Comparison of ENCODE assay signal across 15 cellular contexts in the genomic region with DNA sequence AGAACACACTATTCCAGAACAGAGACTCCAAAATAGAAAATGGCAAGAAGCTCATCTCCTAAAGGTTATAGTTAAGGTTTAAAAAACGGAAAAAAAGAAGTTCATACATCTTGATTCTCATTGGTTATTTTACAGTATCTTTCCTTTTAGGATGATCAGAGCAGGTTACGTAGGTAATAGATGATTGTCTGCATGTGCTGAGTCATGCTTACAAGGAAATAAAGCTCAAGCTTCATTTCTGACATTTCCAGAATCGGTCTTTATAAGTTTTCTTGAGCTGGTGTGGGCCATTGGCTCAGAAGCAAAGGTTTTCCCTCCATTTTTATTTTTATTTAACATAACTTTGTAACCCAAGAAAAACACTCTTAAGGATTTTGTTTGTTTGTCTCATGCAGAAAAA.
DNase-seq lines count a peak whose midpoint lies in the region; ATAC-seq, FAIRE-seq and TF ChIP-seq lines count a peak whose summit lies in the region.
"Had no signal": no experiment of that assay in that cellular context is flagged by ENCODE, and none has a peak within 500 bp of the region (broad histone marks: within the 10 kb centered on the region; RNA-seq: fewer than 3 reads in every experiment).

No MANE protein-coding gene starts in this region.

- no peaks in the 10 kb centered on the region; the same call in 2 of the 3 replicates for H3K9me3 ChIP-seq in A549
- H3K9me3 ChIP-seq in iPS-18a (ENCODE audit: control insufficient read depth, low read depth, low read length) = peaks cover 1% of the 10 kb centered on the region
- H3K9me3 ChIP-seq in Peyer's patch = peaks cover 0 to 2% (median 0%) of the 10 kb centered on the region in 4 donors
- H3K9me3 ChIP-seq: BE2C had no signal

- no peaks in the 10 kb centered on the region for H3F3A ChIP-seq in GM23338 (replicated peaks; ENCODE audit: low read depth)

- H3K36me3 Mint-ChIP-seq in GM23338 (ENCODE audit: low read depth) = no peaks in the 10 kb centered on the region
- no peaks in the 10 kb centered on the region; the same call in none of the 2 replicates for H3K36me3 Mint-ChIP-seq in WTC11
- H3K36me3 Mint-ChIP-seq: CD4-positive, alpha-beta memory T cell had no signal

- peak in 1 of 2 experiments; percentile 36 for DNase-seq in A549 (ENCODE audit: low read depth in 1 of 2, low spot score in 1 of 2)
- DNase-seq in GM23338 (ENCODE audit: low spot score) = no peak
- DNase-seq in WTC11 (ENCODE audit: low spot score) = no peak
- DNase-seq in stimulated activated CD4-positive, alpha-beta T cell treated with anti-CD3 and anti-CD28 coated beads, Interleukin-2, amount 100 ng/mL, for 48 hours = no peak
- no peak for DNase-seq in SKM-1 (lab: John Stamatoyannopoulos, UW; ENCODE audit: unreplicated experiment)
- no peak for DNase-seq in Peyer's patch
- DNase-seq: BE2C; CD4-positive, alpha-beta memory T cell; DMS153; GF-D8 had no signal

- ATAC-seq in A549 (no peak), GM23338 (no peak), WTC11 (no peak)

- no peak for FAIRE-seq in A549 (lab: Jason Lieb, UNC)
- FAIRE-seq: A204.1, D721Med, GM19239 had no signal

- no peak for TF ChIP-seq CTCF in A549 (IDR thresholded peaks at IDR 0.05)
- TF ChIP-seq CTCF in GM23338 (conservative IDR thresholded peaks at IDR 0.05; ENCODE audit: low read depth in 2 of 2) = no peak
- no peak for TF ChIP-seq CTCF in WTC11 (IDR thresholded peaks at IDR 0.05)
- TF ChIP-seq CTCF in Peyer's patch (IDR thresholded peaks at IDR 0.05) = no peak

- H4K20me1 ChIP-seq in GM23338 (replicated peaks; ENCODE audit: insufficient read depth) = no peaks in the 10 kb centered on the region

- H3K27ac Mint-ChIP-seq in GM23338 (peak overlapping the region; percentile 75), WTC11 (peak overlapping the region; percentile 43; the same call in 1 of the 2 replicates)
- H3K27ac Mint-ChIP-seq: CD4-positive, alpha-beta memory T cell had no signal

- no peaks in the 10 kb centered on the region for H3K27me3 ChIP-seq in GM23338 (ENCODE audit: insufficient read depth)
- no peaks in the 10 kb centered on the region for H3K27me3 ChIP-seq in iPS-18a (ENCODE audit: control insufficient read depth, insufficient read depth, low read length)
- no peaks in the 10 kb centered on the region for H3K27me3 ChIP-seq in Peyer's patch
- H3K27me3 ChIP-seq: BE2C had no signal

- TF ChIP-seq RAD21 in A549 (conservative IDR thresholded peaks at IDR 0.05 in 1 of 2, IDR thresholded peaks at IDR 0.05 in 1 of 2) = no peak

- H3K4me2 ChIP-seq in A549 (no peak overlapping the region), GM23338 (no peak overlapping the region)

- 18% methylated on average over 3 of the region's 3 CpGs for WGBS in A549 (ENCODE audit: missing lambda C conversion rate)

- H3K4me1 Mint-ChIP-seq in GM23338 = peaks cover 35% of the 10 kb centered on the region
- peaks cover 50% of the 10 kb centered on the region for H3K4me1 Mint-ChIP-seq in WTC11
- H3K4me1 Mint-ChIP-seq: CD4-positive, alpha-beta memory T cell had no signal

- no peak overlapping the region for H2AFZ ChIP-seq in GM23338

- H3K4me3 ChIP-seq in A549 (no peak overlapping the region), GM23338 (no peak overlapping the region), iPS-18a (ENCODE audit: low read length) (no peak overlapping the region), Peyer's patch (no peak overlapping the region)

- TF ChIP-seq POLR2A in A549 (IDR thresholded peaks at IDR 0.05; ENCODE audit: low read length) (no peak), Peyer's patch (IDR thresholded peaks at IDR 0.05) (no peak)

- H3K27ac ChIP-seq in A549 (no peak overlapping the region), GM23338 (ENCODE audit: low read depth) (no peak overlapping the region), iPS-18a (ENCODE audit: low read length) (peak overlapping the region; percentile 20), Peyer's patch (no peak overlapping the region)
- H3K27ac ChIP-seq: C4-2B had no signal

- no peak overlapping the region for H3K4me3 Mint-ChIP-seq in GM23338
- no peak overlapping the region for H3K4me3 Mint-ChIP-seq in WTC11
- H3K4me3 Mint-ChIP-seq: CD4-positive, alpha-beta memory T cell had no signal

- no peak overlapping the region for H3K9ac ChIP-seq in iPS-18a (ENCODE audit: low read length)

- H3K4me1 ChIP-seq in A549 (no peaks in the 10 kb centered on the region), GM23338 (ENCODE audit: insufficient read depth) (peaks cover 34% of the 10 kb centered on the region), iPS-18a (ENCODE audit: control insufficient read depth, low read depth, low read length) (peaks cover 34% of the 10 kb centered on the region), Peyer's patch (no peaks in the 10 kb centered on the region)
- H3K4me1 ChIP-seq: BE2C had no signal

- CTCF ChIA-PET in A549 (lab: Yijun Ruan, JAX) = no interaction called here
- CTCF ChIA-PET in WTC11 (lab: Charles Lee) = no interaction called here

- H3K27me3 Mint-ChIP-seq in GM23338 (ENCODE audit: insufficient read depth, low read depth, poor library complexity) (peaks cover 2% of the 10 kb centered on the region), WTC11 (ENCODE audit: low read depth) (no peaks in the 10 kb centered on the region; the same call in 1 of the 2 replicates)
- H3K27me3 Mint-ChIP-seq: CD4-positive, alpha-beta memory T cell had no signal

- peaks cover 4% of the 10 kb centered on the region; the same call in 1 of the 3 replicates for H3K9me3 Mint-ChIP-seq in GM23338
- peaks cover 7% of the 10 kb centered on the region for H3K9me3 Mint-ChIP-seq in WTC11

- H3K9me2 ChIP-seq in GM23338 (ENCODE audit: insufficient read depth) = no peaks in the 10 kb centered on the region

- POLR2A ChIA-PET in A549 (lab: Yijun Ruan, JAX) = no interaction called here
- POLR2A ChIA-PET in WTC11 (lab: Charles Lee) = no interaction called here

- no peaks in the 10 kb centered on the region for H3K79me2 ChIP-seq in GM23338 (replicated peaks; ENCODE audit: insufficient read depth)

- TF ChIP-seq EP300 in A549 (IDR thresholded peaks at IDR 0.05) = no peak

- no peaks in the 10 kb centered on the region for H3K36me3 ChIP-seq in GM23338 (ENCODE audit: insufficient read depth)
- H3K36me3 ChIP-seq in iPS-18a (ENCODE audit: control insufficient read depth, low read depth, low read length) = no peaks in the 10 kb centered on the region
- H3K36me3 ChIP-seq in Peyer's patch = no peaks in the 10 kb centered on the region
- H3K36me3 ChIP-seq: BE2C had no signal

TF ChIP-seq in A549, 52 proteins besides CTCF, POLR2A, EP300 and RAD21 (continues in another document):
- TF ChIP-seq, protein P1, sequence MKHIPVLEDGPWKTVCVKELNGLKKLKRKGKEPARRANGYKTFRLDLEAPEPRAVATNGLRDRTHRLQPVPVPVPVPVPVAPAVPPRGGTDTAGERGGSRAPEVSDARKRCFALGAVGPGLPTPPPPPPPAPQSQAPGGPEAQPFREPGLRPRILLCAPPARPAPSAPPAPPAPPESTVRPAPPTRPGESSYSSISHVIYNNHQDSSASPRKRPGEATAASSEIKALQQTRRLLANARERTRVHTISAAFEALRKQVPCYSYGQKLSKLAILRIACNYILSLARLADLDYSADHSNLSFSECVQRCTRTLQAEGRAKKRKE (CRISPR knock-in tag; IDR thresholded peaks at IDR 0.05; ENCODE audit: low read depth) = no peak
- TF ChIP-seq HOXA7 (CRISPR knock-in tag; IDR thresholded peaks at IDR 0.05) = no peak

TF ChIP-seq in WTC11, 78 proteins besides CTCF, POLR2A, EP300 and RAD21 (continues in another document):
- no peak for TF ChIP-seq GRHL2 (CRISPR knock-in tag; IDR thresholded peaks at IDR 0.05; ENCODE audit: insufficient replicate concordance, severe bottlenecking)
- TF ChIP-seq, protein P2, sequence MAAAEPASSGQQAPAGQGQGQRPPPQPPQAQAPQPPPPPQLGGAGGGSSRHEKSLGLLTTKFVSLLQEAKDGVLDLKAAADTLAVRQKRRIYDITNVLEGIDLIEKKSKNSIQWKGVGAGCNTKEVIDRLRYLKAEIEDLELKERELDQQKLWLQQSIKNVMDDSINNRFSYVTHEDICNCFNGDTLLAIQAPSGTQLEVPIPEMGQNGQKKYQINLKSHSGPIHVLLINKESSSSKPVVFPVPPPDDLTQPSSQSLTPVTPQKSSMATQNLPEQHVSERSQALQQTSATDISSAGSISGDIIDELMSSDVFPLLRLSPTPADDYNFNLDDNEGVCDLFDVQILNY (CRISPR knock-in tag; IDR thresholded peaks at IDR 0.05) = no peak
- TF ChIP-seq, protein P3, sequence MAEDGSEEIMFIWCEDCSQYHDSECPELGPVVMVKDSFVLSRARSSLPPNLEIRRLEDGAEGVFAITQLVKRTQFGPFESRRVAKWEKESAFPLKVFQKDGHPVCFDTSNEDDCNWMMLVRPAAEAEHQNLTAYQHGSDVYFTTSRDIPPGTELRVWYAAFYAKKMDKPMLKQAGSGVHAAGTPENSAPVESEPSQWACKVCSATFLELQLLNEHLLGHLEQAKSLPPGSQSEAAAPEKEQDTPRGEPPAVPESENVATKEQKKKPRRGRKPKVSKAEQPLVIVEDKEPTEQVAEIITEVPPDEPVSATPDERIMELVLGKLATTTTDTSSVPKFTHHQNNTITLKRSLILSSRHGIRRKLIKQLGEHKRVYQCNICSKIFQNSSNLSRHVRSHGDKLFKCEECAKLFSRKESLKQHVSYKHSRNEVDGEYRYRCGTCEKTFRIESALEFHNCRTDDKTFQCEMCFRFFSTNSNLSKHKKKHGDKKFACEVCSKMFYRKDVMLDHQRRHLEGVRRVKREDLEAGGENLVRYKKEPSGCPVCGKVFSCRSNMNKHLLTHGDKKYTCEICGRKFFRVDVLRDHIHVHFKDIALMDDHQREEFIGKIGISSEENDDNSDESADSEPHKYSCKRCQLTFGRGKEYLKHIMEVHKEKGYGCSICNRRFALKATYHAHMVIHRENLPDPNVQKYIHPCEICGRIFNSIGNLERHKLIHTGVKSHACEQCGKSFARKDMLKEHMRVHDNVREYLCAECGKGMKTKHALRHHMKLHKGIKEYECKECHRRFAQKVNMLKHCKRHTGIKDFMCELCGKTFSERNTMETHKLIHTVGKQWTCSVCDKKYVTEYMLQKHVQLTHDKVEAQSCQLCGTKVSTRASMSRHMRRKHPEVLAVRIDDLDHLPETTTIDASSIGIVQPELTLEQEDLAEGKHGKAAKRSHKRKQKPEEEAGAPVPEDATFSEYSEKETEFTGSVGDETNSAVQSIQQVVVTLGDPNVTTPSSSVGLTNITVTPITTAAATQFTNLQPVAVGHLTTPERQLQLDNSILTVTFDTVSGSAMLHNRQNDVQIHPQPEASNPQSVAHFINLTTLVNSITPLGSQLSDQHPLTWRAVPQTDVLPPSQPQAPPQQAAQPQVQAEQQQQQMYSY (CRISPR knock-in tag; IDR thresholded peaks at IDR 0.05) = no peak
